14 cellular contexts compared by ENCODE assay signal in the genomic region with DNA sequence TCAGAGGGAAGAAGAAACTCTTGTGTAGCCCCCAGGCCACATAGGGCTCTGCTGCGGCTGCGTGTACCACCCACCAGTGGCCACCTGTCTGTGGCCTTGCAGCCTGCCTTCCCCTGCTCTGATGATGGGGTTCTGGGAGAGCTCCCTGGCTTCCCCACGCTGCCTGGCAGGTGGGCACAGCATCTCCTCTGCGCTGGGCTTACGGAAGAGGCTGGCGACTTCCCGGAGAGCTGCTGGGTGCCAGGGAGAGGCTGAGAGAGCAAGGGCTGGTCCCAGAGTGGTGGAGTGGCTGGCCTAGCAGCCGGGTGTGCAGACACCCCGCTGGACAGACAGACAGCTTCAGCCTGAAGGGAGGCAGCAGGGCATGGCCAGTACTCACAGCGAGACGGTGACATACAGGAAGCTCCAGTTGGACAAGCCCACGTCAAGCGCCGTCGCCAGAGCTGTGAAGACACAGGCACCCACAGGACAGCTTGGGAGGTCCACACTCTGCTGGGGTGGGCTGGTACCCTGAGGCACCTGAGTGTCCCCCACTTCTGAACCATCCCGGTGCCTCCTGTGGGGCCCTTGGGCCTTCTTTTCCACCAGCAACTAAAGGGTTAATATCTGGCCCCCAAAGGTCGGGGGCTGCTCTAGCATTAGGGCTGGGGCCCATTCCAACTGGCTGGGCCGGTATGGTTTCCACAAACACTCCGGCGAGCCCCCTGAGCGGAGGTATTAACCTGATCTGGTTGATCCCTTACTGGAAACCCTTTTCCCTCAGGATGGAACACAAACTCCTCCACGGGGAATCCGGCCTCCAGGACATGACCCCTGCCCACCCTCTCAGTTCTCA. TPM values are rescaled to one million over a fixed set of nuclear protein-coding genes. Genes with fewer than 3 reads are reported as not detected.
DNase-seq lines count a peak whose midpoint lies in the region; ATAC-seq and TF ChIP-seq lines count a peak whose summit lies in the region.
"Had no signal": no experiment of that assay in that cellular context is flagged by ENCODE, and none has a peak within 500 bp of the region (broad histone marks: within the 10 kb centered on the region; RNA-seq: fewer than 3 reads in every experiment).

No MANE protein-coding gene starts in this region.

- no peak overlapping the region for H3K4me3 ChIP-seq in uterus
- no peak overlapping the region for H3K4me3 ChIP-seq in colonic mucosa
- H3K4me3 ChIP-seq: neural progenitor cell had no signal

- ATAC-seq in stimulated activated naive CD8-positive, alpha-beta T cell treated with anti-CD3 and anti-CD28 coated beads, Interleukin-15, amount 100 ng/mL, for 72 hours = no peak
- no peak for ATAC-seq in GM19467 (IDR thresholded peaks at IDR 0.05; ENCODE audit: unreplicated experiment)

- H3K27ac Mint-ChIP-seq in stimulated activated naive CD8-positive, alpha-beta T cell treated with anti-CD3 and anti-CD28 coated beads, Interleukin-15, Interleukin-2, amounts not matched to agents 100 ng/mL and 50 ng/mL, for 24 hours = peak overlapping the region; percentile 72
- H3K27ac Mint-ChIP-seq in stimulated activated naive CD8-positive, alpha-beta T cell treated with anti-CD3 and anti-CD28 coated beads, Interleukin-15, amount 100 ng/mL, for 72 hours = peak overlapping the region in 1 of 2 donors; percentile 86
- peak overlapping the region in 3 of 5 experiments; percentile 32 to 83 (median 83) for H3K27ac Mint-ChIP-seq in brain
- H3K27ac Mint-ChIP-seq in nephron progenitor cell = peak overlapping the region; percentile 85

- H3K4me3 Mint-ChIP-seq in stimulated activated naive CD8-positive, alpha-beta T cell treated with anti-CD3 and anti-CD28 coated beads, Interleukin-15, Interleukin-2, amounts not matched to agents 100 ng/mL and 50 ng/mL, for 24 hours = no peak overlapping the region
- no peak overlapping the region for H3K4me3 Mint-ChIP-seq in stimulated activated naive CD8-positive, alpha-beta T cell treated with anti-CD3 and anti-CD28 coated beads, Interleukin-15, amount 100 ng/mL, for 72 hours
- H3K4me3 Mint-ChIP-seq in brain (no peak overlapping the region), nephron progenitor cell (no peak overlapping the region)
- H3K4me3 Mint-ChIP-seq: neural progenitor cell had no signal

- TF ChIP-seq POLR2A in uterus (IDR thresholded peaks at IDR 0.05) = no peak

- peaks cover 52% of the 10 kb centered on the region for H3K4me1 Mint-ChIP-seq in stimulated activated naive CD8-positive, alpha-beta T cell treated with anti-CD3 and anti-CD28 coated beads, Interleukin-15, Interleukin-2, amounts not matched to agents 100 ng/mL and 50 ng/mL, for 24 hours (ENCODE audit: low read depth)
- peaks cover 51% of the 10 kb centered on the region for H3K4me1 Mint-ChIP-seq in stimulated activated naive CD8-positive, alpha-beta T cell treated with anti-CD3 and anti-CD28 coated beads, Interleukin-15, amount 100 ng/mL, for 72 hours
- peaks cover 64% of the 10 kb centered on the region for H3K4me1 Mint-ChIP-seq in brain
- H3K4me1 Mint-ChIP-seq in nephron progenitor cell = peaks cover 27% of the 10 kb centered on the region

- TF ChIP-seq CTCF in brain (conservative IDR thresholded peaks at IDR 0.05) (no peak), nephron progenitor cell (IDR thresholded peaks at IDR 0.05) (no peak), uterus (IDR thresholded peaks at IDR 0.05) (no peak), colonic mucosa (IDR thresholded peaks at IDR 0.05) (no peak)

- H3K27me3 ChIP-seq in uterus = no peaks in the 10 kb centered on the region
- H3K27me3 ChIP-seq in colonic mucosa = no peaks in the 10 kb centered on the region
- H3K27me3 ChIP-seq: neural progenitor cell had no signal

- H3K27ac ChIP-seq in uterus (peak overlapping the region; percentile 27 to 62), colonic mucosa (no peak overlapping the region)
- H3K27ac ChIP-seq: neural progenitor cell had no signal

- H3K36me3 Mint-ChIP-seq in stimulated activated naive CD8-positive, alpha-beta T cell treated with anti-CD3 and anti-CD28 coated beads, Interleukin-15, Interleukin-2, amounts not matched to agents 100 ng/mL and 50 ng/mL, for 24 hours (ENCODE audit: low read depth) = peaks cover 32% of the 10 kb centered on the region
- peaks cover 3% of the 10 kb centered on the region for H3K36me3 Mint-ChIP-seq in brain
- peaks cover 16% of the 10 kb centered on the region for H3K36me3 Mint-ChIP-seq in nephron progenitor cell (ENCODE audit: low read depth)

- H3K9ac ChIP-seq in colonic mucosa (ENCODE audit: low read depth in 2 of 2, low read length in 2 of 2) = no peak overlapping the region
- H3K9ac ChIP-seq: neural progenitor cell had no signal

- no peaks in the 10 kb centered on the region for H3K9me3 ChIP-seq in uterus
- no peaks in the 10 kb centered on the region for H3K9me3 ChIP-seq in colonic mucosa

- H3K36me3 ChIP-seq in uterus (no peaks in the 10 kb centered on the region), colonic mucosa (no peaks in the 10 kb centered on the region)
- H3K36me3 ChIP-seq: neural progenitor cell had no signal

- DNase-seq in stimulated activated naive CD8-positive, alpha-beta T cell treated with anti-CD3 and anti-CD28 coated beads, Interleukin-15, amount 100 ng/mL, for 72 hours = no peak
- DNase-seq in nephron progenitor cell (no peak), uterus (no peak), colonic mucosa (no peak), midbrain (lab: John Stamatoyannopoulos, UW) (no peak)
- DNase-seq: activated CD4-positive, alpha-beta T cell treated with anti-CD3 and anti-CD28 coated beads for 1 hour; aorta; DMS79 treated with DMSO at 0.1 percent for 48 hours; NCI-H187; T-helper 2 cell had no signal

- peaks cover 4 to 8% of the 10 kb centered on the region in 2 donors for H3K4me1 ChIP-seq in uterus
- H3K4me1 ChIP-seq in colonic mucosa = no peaks in the 10 kb centered on the region

- no peaks in the 10 kb centered on the region for H3K27me3 Mint-ChIP-seq in stimulated activated naive CD8-positive, alpha-beta T cell treated with anti-CD3 and anti-CD28 coated beads, Interleukin-15, Interleukin-2, amounts not matched to agents 100 ng/mL and 50 ng/mL, for 24 hours
- no peaks in the 10 kb centered on the region for H3K27me3 Mint-ChIP-seq in stimulated activated naive CD8-positive, alpha-beta T cell treated with anti-CD3 and anti-CD28 coated beads, Interleukin-15, amount 100 ng/mL, for 72 hours
- H3K27me3 Mint-ChIP-seq in brain (peaks cover 3% of the 10 kb centered on the region), nephron progenitor cell (ENCODE audit: low read depth, poor library complexity) (no peaks in the 10 kb centered on the region)

- no peaks in the 10 kb centered on the region for H3K9me3 Mint-ChIP-seq in stimulated activated naive CD8-positive, alpha-beta T cell treated with anti-CD3 and anti-CD28 coated beads, Interleukin-15, Interleukin-2, amounts not matched to agents 100 ng/mL and 50 ng/mL, for 24 hours
- no peaks in the 10 kb centered on the region for H3K9me3 Mint-ChIP-seq in stimulated activated naive CD8-positive, alpha-beta T cell treated with anti-CD3 and anti-CD28 coated beads, Interleukin-15, amount 100 ng/mL, for 72 hours
- H3K9me3 Mint-ChIP-seq in brain = no peaks in the 10 kb centered on the region
- H3K9me3 Mint-ChIP-seq in nephron progenitor cell = no peaks in the 10 kb centered on the region
- H3K9me3 Mint-ChIP-seq: neural progenitor cell had no signal

- intact Hi-C loops in uterus (cut with DNase I; ENCODE audit: low total_unique reads) (no loop called here), colonic mucosa (cut with DNase I) (no loop called here)

RNA-seq across cellular contexts. Expression of a gene that starts 48.1 kb away (rescaled TPM):
- 5.6 TPM for polyA plus RNA-seq in brain (ENCODE audit: insufficient read depth, low read depth, low replicate concordance)
- total RNA-seq in uterus = under 1 TPM in 2 of 4 donors, not detected in 2; 0.48 to 0.49 TPM
- under 1 TPM; 0.12 to 0.13 TPM for total RNA-seq in colonic mucosa
- total RNA-seq: aorta had no signal
- polyA plus RNA-seq: aorta had no signal

RNA-seq across cellular contexts. Expression of a gene that starts 50.0 kb away (rescaled TPM):
- 63.0 TPM for polyA plus RNA-seq in brain (ENCODE audit: insufficient read depth, low read depth, low replicate concordance)
- total RNA-seq in uterus = 100 to 1,000 TPM in 1 of 4 donors, 10 to 100 TPM in 3; 18.5 to 112 (median 57.2) TPM
- total RNA-seq in colonic mucosa = 10 to 100 TPM; 20.0 to 24.7 TPM
